In genomic region chr14:67477926-67478915, GRCh38 we compare ENCODE assay signal across 11 cellular contexts. TPM values are rescaled to one million over a fixed set of nuclear protein-coding genes. Genes with fewer than 3 reads are reported as not detected.
DNase-seq lines count a peak whose midpoint lies in the region; ATAC-seq and TF ChIP-seq lines count a peak whose summit lies in the region.
"Had no signal": no experiment of that assay in that cellular context is flagged by ENCODE, and none has a peak within 500 bp of the region (broad histone marks: within the 10 kb centered on the region; RNA-seq: fewer than 3 reads in every experiment).

No MANE protein-coding gene starts in this region.

- no peak overlapping the region for H3K4me3 ChIP-seq in naive thymus-derived CD4-positive, alpha-beta T cell (ENCODE audit: low read length)
- H3K4me3 ChIP-seq in aorta (ENCODE audit: low read length in 2 of 2): no peak overlapping the region
- H3K4me3 ChIP-seq: esophagus squamous epithelium had no signal

- H3K27me3 Mint-ChIP-seq in activated CD8-positive, alpha-beta T cell treated with anti-CD3 and anti-CD28 coated beads for 36 hours: no peaks in the 10 kb centered on the region
- no peaks in the 10 kb centered on the region for H3K27me3 Mint-ChIP-seq in naive thymus-derived CD4-positive, alpha-beta T cell

- peaks cover 0 to 53% (median 0%) of the 10 kb centered on the region in 3 experiments for H3K36me3 ChIP-seq in naive thymus-derived CD4-positive, alpha-beta T cell (ENCODE audit: control insufficient read depth in 2 of 3, insufficient read depth in 3 of 3, low read length in 3 of 3)
- H3K36me3 ChIP-seq in aorta (ENCODE audit: control insufficient read depth in 1 of 2, insufficient read depth in 2 of 2, low read length in 1 of 2): no peaks in the 10 kb centered on the region
- H3K36me3 ChIP-seq: esophagus squamous epithelium had no signal

- no peak overlapping the region for H3K27ac ChIP-seq in naive thymus-derived CD4-positive, alpha-beta T cell (ENCODE audit: low read depth, low read length)
- H3K27ac ChIP-seq in aorta (ENCODE audit: low read depth in 1 of 2, low read length in 2 of 2): no peak overlapping the region
- H3K27ac ChIP-seq: esophagus squamous epithelium had no signal

- H3K9me3 ChIP-seq in naive thymus-derived CD4-positive, alpha-beta T cell (ENCODE audit: control insufficient read depth in 2 of 3, low read length in 3 of 3): no peaks in the 10 kb centered on the region
- no peaks in the 10 kb centered on the region for H3K9me3 ChIP-seq in aorta (ENCODE audit: control insufficient read depth, low read length)
- H3K9me3 ChIP-seq: esophagus squamous epithelium had no signal

- TF ChIP-seq CTCF in activated CD8-positive, alpha-beta T cell treated with anti-CD3 and anti-CD28 coated beads for 36 hours (IDR thresholded peaks at IDR 0.05): no peak

- H3K4me1 ChIP-seq in naive thymus-derived CD4-positive, alpha-beta T cell (ENCODE audit: control insufficient read depth in 2 of 2, insufficient read depth in 2 of 2, low read length in 2 of 2): peaks cover 0 to 11% of the 10 kb centered on the region in 2 donors
- no peaks in the 10 kb centered on the region for H3K4me1 ChIP-seq in aorta (ENCODE audit: control insufficient read depth in 1 of 2, insufficient read depth in 2 of 2, low read length in 2 of 2)
- H3K4me1 ChIP-seq: esophagus squamous epithelium had no signal

- intact Hi-C loops in activated CD8-positive, alpha-beta T cell treated with anti-CD3 and anti-CD28 coated beads for 36 hours (cut with micrococcal nuclease): no loop called here
- intact Hi-C loops in naive thymus-derived CD4-positive, alpha-beta T cell (cut with micrococcal nuclease): no loop called here
- intact Hi-C loops in posterior vena cava (cut with DNase I): no loop called here
- intact Hi-C loops in aorta (cut with DNase I): no loop called here

- H3K27me3 ChIP-seq in naive thymus-derived CD4-positive, alpha-beta T cell (ENCODE audit: control insufficient read depth in 2 of 2, insufficient read depth in 2 of 2, low read length in 2 of 2): no peaks in the 10 kb centered on the region
- H3K27me3 ChIP-seq in aorta (ENCODE audit: control insufficient read depth in 1 of 2, insufficient read depth in 2 of 2, low read length in 1 of 2): no peaks in the 10 kb centered on the region
- H3K27me3 ChIP-seq: esophagus squamous epithelium had no signal

- 71 to 74% methylated on average over 12 of the region's 12 CpGs for WGBS in aorta, 2 donors

- H3K4me1 Mint-ChIP-seq in activated CD8-positive, alpha-beta T cell treated with anti-CD3 and anti-CD28 coated beads for 36 hours (ENCODE audit: low read depth): peaks cover 20% of the 10 kb centered on the region
- peaks cover 6 to 48% (median 40%) of the 10 kb centered on the region in 7 donors for H3K4me1 Mint-ChIP-seq in naive thymus-derived CD4-positive, alpha-beta T cell

- POLR2A ChIA-PET in activated CD8-positive, alpha-beta T cell treated with anti-CD3 and anti-CD28 coated beads for 36 hours (lab: Charles Lee): interaction anchor here (0.5 to 2.0 kb wide), 4 partner anchors 10 to 22 kb away, joined by 4 to 9 read pairs (median 6); partner anchors contain the start of gene TMEM229B
- POLR2A ChIA-PET in naive thymus-derived CD4-positive, alpha-beta T cell (lab: Charles Lee): interaction anchor here (1.8 kb wide), 1 partner anchor 9 kb away, joined by 6 read pairs; no protein-coding TSS in a partner anchor

- no peak for ATAC-seq in activated CD8-positive, alpha-beta T cell treated with anti-CD3 and anti-CD28 coated beads for 36 hours
- no peak for ATAC-seq in naive thymus-derived CD4-positive, alpha-beta T cell
- no peak for ATAC-seq in aorta (ENCODE audit: low FRiP score)

- H3K27ac Mint-ChIP-seq in activated CD8-positive, alpha-beta T cell treated with anti-CD3 and anti-CD28 coated beads for 36 hours: peak overlapping the region; percentile 23
- H3K27ac Mint-ChIP-seq in naive thymus-derived CD4-positive, alpha-beta T cell: peak overlapping the region in 8 of 9 donors; percentile 21 to 75 (median 58)

- CTCF ChIA-PET in activated CD8-positive, alpha-beta T cell treated with anti-CD3 and anti-CD28 coated beads for 36 hours (lab: Charles Lee): interaction anchor here (1.0 to 1.9 kb wide), 7 partner anchors 7 to 93 kb away, joined by 3 to 6 read pairs (median 3); no protein-coding TSS in a partner anchor
- CTCF ChIA-PET in naive thymus-derived CD4-positive, alpha-beta T cell (lab: Charles Lee): no interaction called here

- peaks cover 4% of the 10 kb centered on the region for H3K36me3 Mint-ChIP-seq in activated CD8-positive, alpha-beta T cell treated with anti-CD3 and anti-CD28 coated beads for 36 hours (ENCODE audit: low read depth)
- H3K36me3 Mint-ChIP-seq in naive thymus-derived CD4-positive, alpha-beta T cell: peaks cover 8 to 43% (median 14%) of the 10 kb centered on the region in 5 donors

- H3K4me3 Mint-ChIP-seq in activated CD8-positive, alpha-beta T cell treated with anti-CD3 and anti-CD28 coated beads for 36 hours: no peak overlapping the region
- peak overlapping the region in 1 of 10 donors; percentile 4 for H3K4me3 Mint-ChIP-seq in naive thymus-derived CD4-positive, alpha-beta T cell

- no peaks in the 10 kb centered on the region for H3K9me3 Mint-ChIP-seq in activated CD8-positive, alpha-beta T cell treated with anti-CD3 and anti-CD28 coated beads for 36 hours
- H3K9me3 Mint-ChIP-seq in naive thymus-derived CD4-positive, alpha-beta T cell: no peaks in the 10 kb centered on the region

- DNase-seq in DMS53 (lab: John Stamatoyannopoulos, UW) (peak; percentile 85), NCI-H1436 (lab: John Stamatoyannopoulos, UW) (peak; percentile 55), posterior vena cava (ENCODE audit: low spot score) (no peak), aorta (no peak), NCI-H146 (lab: John Stamatoyannopoulos, UW) (no peak)
- no peak for DNase-seq in activated CD8-positive, alpha-beta T cell treated with anti-CD3 and anti-CD28 coated beads for 36 hours
- no peak for DNase-seq in naive thymus-derived CD4-positive, alpha-beta T cell
- DNase-seq: esophagus squamous epithelium, midbrain, NCI-H2081 treated with DMSO at 0.1 percent for 48 hours, substantia nigra had no signal

RNA-seq across cellular contexts. Expression of gene TMEM229B, which starts 10.3 kb away (rescaled TPM):
- 1 to 10 TPM; 1.6 to 2.3 TPM for total RNA-seq in activated CD8-positive, alpha-beta T cell treated with anti-CD3 and anti-CD28 coated beads for 36 hours
- 10 to 100 TPM; 19.1 to 32.2 (median 30.6) TPM for total RNA-seq in naive thymus-derived CD4-positive, alpha-beta T cell
- 10 to 100 TPM; 25.5 to 30.9 TPM for polyA plus RNA-seq in naive thymus-derived CD4-positive, alpha-beta T cell
- total RNA-seq in posterior vena cava (1 to 10 TPM; 1.7 to 4.4 TPM), aorta (1 to 10 TPM; 2.2 to 4.8 TPM)
- 1 to 10 TPM in 1 of 2 donors, under 1 TPM in 1; 0.28 to 2.4 TPM for polyA plus RNA-seq in aorta

RNA-seq across cellular contexts. Expression of gene PLEKHH1, which starts 54.9 kb away (rescaled TPM):
- total RNA-seq in activated CD8-positive, alpha-beta T cell treated with anti-CD3 and anti-CD28 coated beads for 36 hours: 1 to 10 TPM; 4.8 to 6.7 TPM
- total RNA-seq in naive thymus-derived CD4-positive, alpha-beta T cell: 1 to 10 TPM in 1 of 5 experiments, under 1 TPM in 4; 0.22 to 1.4 (median 0.32) TPM
- not detected for polyA plus RNA-seq in naive thymus-derived CD4-positive, alpha-beta T cell
- total RNA-seq in posterior vena cava (1 to 10 TPM; 1.4 to 1.8 TPM), aorta (1 to 10 TPM; 1.6 to 3.9 TPM)
- 10 to 100 TPM in 1 of 2 donors, under 1 TPM in 1; 0.59 to 14.0 TPM for polyA plus RNA-seq in aorta

Comparison
In these comparisons a context has a peak if more than half of its experiments do, and no peak if none do; other contexts are left out.
1. DNase-seq: peak in DMS53 (single experiment) and NCI-H1436 (single experiment); none in activated CD8-positive, alpha-beta T cell treated with anti-CD3 and anti-CD28 coated beads for 36 hours (single experiment), naive thymus-derived CD4-positive, alpha-beta T cell (0 of 9), posterior vena cava (single experiment), aorta (0 of 2) and NCI-H146 (single experiment).